Comparison of ENCODE assay signal across 28 cellular contexts in the genomic region with DNA sequence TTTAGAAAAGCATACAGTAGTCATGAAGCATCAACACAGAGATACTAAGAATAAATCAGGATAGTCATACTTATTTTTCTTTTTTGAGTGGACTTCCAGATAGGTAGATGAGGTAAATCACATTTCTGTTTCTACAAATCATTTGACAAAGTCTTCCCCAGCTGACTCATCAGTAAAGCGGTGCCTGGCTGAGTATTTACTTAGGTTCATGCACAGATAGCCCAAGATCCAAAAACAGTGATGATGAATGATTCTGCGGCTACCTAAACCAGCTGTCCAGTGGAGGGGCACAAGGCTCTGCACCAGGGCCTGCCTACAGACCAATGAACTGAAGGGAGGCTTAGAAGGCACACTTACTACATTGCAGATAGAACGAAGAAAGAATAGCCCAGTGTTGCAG.
DNase-seq lines count a peak whose midpoint lies in the region; ATAC-seq and TF ChIP-seq lines count a peak whose summit lies in the region.
"Had no signal": no experiment of that assay in that cellular context is flagged by ENCODE, and none has a peak within 500 bp of the region (broad histone marks: within the 10 kb centered on the region; RNA-seq: fewer than 3 reads in every experiment).

No MANE protein-coding gene starts in this region.

- H3K36me3 Mint-ChIP-seq in natural killer cell treated with Interleukin-12 subunit alpha and Interleukin-12 subunit beta and Interleukin-15 and Interleukin-18, amount 100 ng/mL, for 72 hours, result peaks cover 35% of the 10 kb centered on the region
- no peaks in the 10 kb centered on the region for H3K36me3 Mint-ChIP-seq in activated naive CD4-positive, alpha-beta T cell treated with anti-CD3 and anti-CD28 coated beads for 36 hours (ENCODE audit: low read depth)

- intact Hi-C loops in activated naive CD4-positive, alpha-beta T cell treated with anti-CD3 and anti-CD28 coated beads for 36 hours (cut with micrococcal nuclease), result no loop called here

- no peak overlapping the region for H3K4me3 Mint-ChIP-seq in natural killer cell treated with Interleukin-12 subunit alpha and Interleukin-12 subunit beta and Interleukin-15 and Interleukin-18, amount 100 ng/mL, for 72 hours
- no peak overlapping the region for H3K4me3 Mint-ChIP-seq in activated naive CD4-positive, alpha-beta T cell treated with anti-CD3 and anti-CD28 coated beads for 36 hours
- H3K4me3 Mint-ChIP-seq: HFFc6 had no signal

- DNase-seq in DMS53 treated with DMSO at 0.1 percent for 48 hours (lab: John Stamatoyannopoulos, UW; ENCODE audit: unreplicated experiment), result peak; percentile 16
- DNase-seq in iris pigment epithelial cell (ENCODE audit: low read depth), result peak; percentile 23
- peak; percentile 14 for DNase-seq in renal cortical epithelial cell (ENCODE audit: low read depth)
- DNase-seq in natural killer cell treated with Interleukin-12 subunit alpha and Interleukin-12 subunit beta and Interleukin-15 and Interleukin-18, amount 100 ng/mL, for 72 hours (ENCODE audit: low spot score), result no peak
- no peak for DNase-seq in activated naive CD4-positive, alpha-beta T cell treated with anti-CD3 and anti-CD28 coated beads for 36 hours
- DNase-seq: C1 segment of cervical spinal cord; CD4-positive, alpha-beta memory T cell; COR-L47; DMS79; EL; GDM1; GOT3; HFFc6; Karpas-422; NCI-H1092; NCI-H1417 treated with DMSO at 0.1 percent for 48 hours; NCI-H1694 treated with DMSO at 0.1 percent for 48 hours; NCI-H2081; NCI-H2171; NCI-H345; NCI-H510A treated with DMSO at 0.1 percent for 48 hours; NCI-H748 treated with DMSO at 0.1 percent for 48 hours; NK-92 treated with Interleukin-12 subunit alpha and Interleukin-12 subunit beta, amount 100 ng/mL, for 24 hours; PC-9; Right ventricle myocardium superior; RPMI8226 had no signal

- H3K27ac Mint-ChIP-seq in natural killer cell treated with Interleukin-12 subunit alpha and Interleukin-12 subunit beta and Interleukin-15 and Interleukin-18, amount 100 ng/mL, for 72 hours, result peak overlapping the region in 1 of 2 donors; percentile 24
- no peak overlapping the region for H3K27ac Mint-ChIP-seq in activated naive CD4-positive, alpha-beta T cell treated with anti-CD3 and anti-CD28 coated beads for 36 hours
- H3K27ac Mint-ChIP-seq: CD4-positive, alpha-beta memory T cell; HFFc6 had no signal

- CTCF ChIA-PET in activated naive CD4-positive, alpha-beta T cell treated with anti-CD3 and anti-CD28 coated beads for 36 hours (lab: Charles Lee), result no interaction called here

- H3K27me3 Mint-ChIP-seq in natural killer cell treated with Interleukin-12 subunit alpha and Interleukin-12 subunit beta and Interleukin-15 and Interleukin-18, amount 100 ng/mL, for 72 hours, result no peaks in the 10 kb centered on the region
- H3K27me3 Mint-ChIP-seq in activated naive CD4-positive, alpha-beta T cell treated with anti-CD3 and anti-CD28 coated beads for 36 hours (ENCODE audit: low read depth), result no peaks in the 10 kb centered on the region

- peaks cover 25 to 39% of the 10 kb centered on the region in 2 donors for H3K4me1 Mint-ChIP-seq in natural killer cell treated with Interleukin-12 subunit alpha and Interleukin-12 subunit beta and Interleukin-15 and Interleukin-18, amount 100 ng/mL, for 72 hours (ENCODE audit: low read depth in 2 of 2)
- H3K4me1 Mint-ChIP-seq in activated naive CD4-positive, alpha-beta T cell treated with anti-CD3 and anti-CD28 coated beads for 36 hours (ENCODE audit: low read depth), result no peaks in the 10 kb centered on the region
- H3K4me1 Mint-ChIP-seq: CD4-positive, alpha-beta memory T cell had no signal

- 0 out of 2 replicates have a peak overlapping the region, but pooled peaks have one; percentile 18 for H3K27ac ChIP-seq in VCaP
- H3K27ac ChIP-seq: PC-9 had no signal

- peaks cover 17% of the 10 kb centered on the region for H3K9me3 Mint-ChIP-seq in natural killer cell treated with Interleukin-12 subunit alpha and Interleukin-12 subunit beta and Interleukin-15 and Interleukin-18, amount 100 ng/mL, for 72 hours
- H3K9me3 Mint-ChIP-seq in activated naive CD4-positive, alpha-beta T cell treated with anti-CD3 and anti-CD28 coated beads for 36 hours, result peaks cover 15% of the 10 kb centered on the region

- no peak for ATAC-seq in natural killer cell treated with Interleukin-12 subunit alpha and Interleukin-12 subunit beta and Interleukin-15 and Interleukin-18, amount 100 ng/mL, for 72 hours
- no peak for ATAC-seq in HG03571 (IDR thresholded peaks at IDR 0.05; ENCODE audit: unreplicated experiment)

- TF ChIP-seq CTCF in VCaP (conservative IDR thresholded peaks at IDR 0.05), result no peak

Comparison
In these comparisons a context has a peak if more than half of its experiments do, and no peak if none do; other contexts are left out.
1. DNase-seq: peak in DMS53 treated with DMSO at 0.1 percent for 48 hours (single experiment), iris pigment epithelial cell (single experiment) and renal cortical epithelial cell (single experiment); none in natural killer cell treated with Interleukin-12 subunit alpha and Interleukin-12 subunit beta and Interleukin-15 and Interleukin-18, amount 100 ng/mL, for 72 hours (single experiment) and activated naive CD4-positive, alpha-beta T cell treated with anti-CD3 and anti-CD28 coated beads for 36 hours (single experiment).